21 cellular contexts compared by ENCODE assay signal in the genomic region with DNA sequence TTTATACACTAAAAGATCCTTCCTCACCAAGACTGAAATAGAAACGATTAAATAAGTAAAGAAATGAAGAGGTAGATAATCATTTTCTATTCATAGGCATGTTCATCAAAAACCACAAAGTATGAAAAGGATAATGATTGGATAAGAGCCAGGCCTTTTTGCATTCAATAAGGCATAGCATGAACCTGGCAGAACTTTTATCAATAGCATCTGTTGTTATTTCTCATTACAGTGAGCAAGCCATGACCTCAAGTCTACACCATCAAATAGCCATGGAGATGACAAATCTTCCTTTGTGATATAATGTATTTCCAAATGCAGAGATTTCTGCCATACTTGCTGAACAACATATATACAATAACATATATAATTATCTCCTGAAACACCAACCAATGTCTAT.
"Had no signal": no experiment of that assay in that cellular context is flagged by ENCODE, and none has a peak within 500 bp of the region (broad histone marks: within the 10 kb centered on the region; RNA-seq: fewer than 3 reads in every experiment).

No MANE protein-coding gene starts in this region.

- ATAC-seq: activated CD4-positive, alpha-beta T cell treated with anti-CD3 and anti-CD28 coated beads for 36 hours; activated T-cell treated with anti-CD3 and anti-CD28 coated beads, Interleukin-2, amount 50 U/mL, for 72 hours; K562 had no signal

- H3K4me3 ChIP-seq: K562, Peyer's patch had no signal

- DNase-seq: activated CD4-positive, alpha-beta memory T cell treated with anti-CD3 and anti-CD28 coated beads, Interleukin-2, amount 10 ng/mL, durations not matched to agents 7 days and 5 days; activated CD4-positive, alpha-beta T cell treated with anti-CD3 and anti-CD28 coated beads for 36 hours; activated CD4-positive, alpha-beta T cell treated with anti-CD3 and anti-CD28 coated beads, Interleukin-2, amount 50 U/mL, for 1 hour; activated naive CD4-positive, alpha-beta T cell treated with anti-CD3 and anti-CD28 coated beads, Interleukin-2, amount 50 U/mL, for 16 hours; activated naive CD8-positive, alpha-beta T cell treated with anti-CD3 and anti-CD28 coated beads, Interleukin-2, amount 10 ng/mL, durations not matched to agents 7 days and 5 days; activated T-cell treated with anti-CD3 and anti-CD28 coated beads for 4 hours; activated T-cell treated with anti-CD3 and anti-CD28 coated beads, Interleukin-2, amount 50 U/mL, for 72 hours; aorta; central memory CD4-positive, alpha-beta T cell; Karpas-422; MM.1S; NCI-H1105; NCI-H1436; NCI-H1694 treated with DMSO at 0.1 percent for 48 hours; NCI-H2029 treated with DMSO at 0.1 percent for 48 hours; NCI-H524; Peyer's patch; SHP77; T-helper 1 cell; WERI-Rb-1 had no signal
